Comparison of ENCODE assay signal across 7 cellular contexts in the genomic region with DNA sequence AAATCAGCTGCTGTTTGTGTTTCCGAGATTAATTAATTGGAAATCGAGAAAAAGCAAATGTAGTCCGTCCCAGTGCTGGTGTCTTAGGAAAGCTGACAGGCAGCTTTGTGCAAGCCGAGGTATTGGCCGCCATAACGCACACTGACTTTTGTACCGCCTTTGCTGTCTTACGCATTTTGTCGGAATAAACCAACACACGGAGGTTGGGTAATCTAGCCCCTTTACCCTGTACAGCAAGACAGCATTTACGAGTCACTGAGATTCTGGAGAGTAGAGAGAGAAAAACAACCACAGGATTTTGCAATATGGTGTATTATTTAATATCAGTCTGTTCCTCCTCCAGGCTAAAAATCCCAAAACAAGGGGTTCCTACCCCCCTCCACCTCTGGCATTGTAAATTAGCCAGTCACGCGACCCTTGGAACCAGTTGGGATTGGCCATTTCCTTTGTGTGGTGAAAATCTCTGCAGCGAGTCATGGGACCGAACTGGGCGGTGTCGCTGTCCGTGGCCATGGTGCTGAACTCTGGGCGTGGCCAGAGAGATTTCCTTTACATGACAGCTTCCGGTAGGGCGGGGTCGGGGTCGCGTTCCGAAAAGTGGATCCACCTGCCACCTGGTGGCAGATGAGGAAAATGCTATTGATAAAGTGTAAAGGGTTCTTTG.
DNase-seq lines count a peak whose midpoint lies in the region; ATAC-seq and TF ChIP-seq lines count a peak whose summit lies in the region.

No MANE protein-coding gene starts in this region.

- H3K4me1 ChIP-seq in HUES48 (ENCODE audit: control insufficient read depth, insufficient read depth, low read length): peaks cover 21% of the 10 kb centered on the region

- no peak for TF ChIP-seq POLR2A in GM18505 (IDR thresholded peaks at IDR 0.05; ENCODE audit: borderline replicate concordance, extremely low read depth, insufficient read depth, insufficient read length)
- no peak for TF ChIP-seq POLR2A in erythroblast (IDR thresholded peaks at IDR 0.05; ENCODE audit: low read length)

- DNase-seq in NOMO-1 treated with DMSO at 0.1 percent for 48 hours (lab: John Stamatoyannopoulos, UW; ENCODE audit: unreplicated experiment) (peak; percentile 51), activated T-cell treated with anti-CD3 and anti-CD28 coated beads for 1 hour (ENCODE audit: low read depth) (peak; percentile 30), erythroblast (lab: John Stamatoyannopoulos, UW) (peak; percentile 70 to 71), middle frontal gyrus (ENCODE audit: extremely low spot score, low spot score) (peak; percentile 93)
- peak; percentile 85 for DNase-seq in stimulated activated CD8-positive, alpha-beta memory T cell treated with anti-CD3 and anti-CD28 coated beads, Interleukin-4, amount 100 ng/mL, for 48 hours

- peak; percentile 86 for ATAC-seq in GM18505 (IDR thresholded peaks at IDR 0.05; ENCODE audit: unreplicated experiment)

- peaks cover 5% of the 10 kb centered on the region; the same call in 1 of the 2 replicates for H3K27me3 ChIP-seq in HUES48 (ENCODE audit: control insufficient read depth, insufficient read depth, low read length)

- H3K9ac ChIP-seq in HUES48 (ENCODE audit: low read depth, low read length): peak overlapping the region; percentile 97

- H3K4me3 ChIP-seq in HUES48 (ENCODE audit: low read depth, low read length): peak overlapping the region; percentile 71

- H3K36me3 ChIP-seq in HUES48 (ENCODE audit: control insufficient read depth, insufficient read depth, low read length): no peaks in the 10 kb centered on the region

- peak overlapping the region; percentile 83 for H3K27ac ChIP-seq in HUES48 (ENCODE audit: low read depth, low read length)

- H3K9me3 ChIP-seq in HUES48 (ENCODE audit: control insufficient read depth, insufficient read depth, low read length): no peaks in the 10 kb centered on the region

Comparison
In these comparisons a context has a peak if more than half of its experiments do, and no peak if none do; other contexts are left out.
1. Peak in every context shown above with its lines: DNase-seq, ATAC-seq, H3K4me3 ChIP-seq and H3K27ac ChIP-seq.
2. DNase-seq: peak in every context shown above with its lines; median percentile 93 in middle frontal gyrus; 85 in stimulated activated CD8-positive, alpha-beta memory T cell treated with anti-CD3 and anti-CD28 coated beads, Interleukin-4, amount 100 ng/mL, for 48 hours; 70 in erythroblast; 51 in NOMO-1 treated with DMSO at 0.1 percent for 48 hours; 30 in activated T-cell treated with anti-CD3 and anti-CD28 coated beads for 1 hour.